1 cellular context compared by ENCODE assay signal in the genomic region with DNA sequence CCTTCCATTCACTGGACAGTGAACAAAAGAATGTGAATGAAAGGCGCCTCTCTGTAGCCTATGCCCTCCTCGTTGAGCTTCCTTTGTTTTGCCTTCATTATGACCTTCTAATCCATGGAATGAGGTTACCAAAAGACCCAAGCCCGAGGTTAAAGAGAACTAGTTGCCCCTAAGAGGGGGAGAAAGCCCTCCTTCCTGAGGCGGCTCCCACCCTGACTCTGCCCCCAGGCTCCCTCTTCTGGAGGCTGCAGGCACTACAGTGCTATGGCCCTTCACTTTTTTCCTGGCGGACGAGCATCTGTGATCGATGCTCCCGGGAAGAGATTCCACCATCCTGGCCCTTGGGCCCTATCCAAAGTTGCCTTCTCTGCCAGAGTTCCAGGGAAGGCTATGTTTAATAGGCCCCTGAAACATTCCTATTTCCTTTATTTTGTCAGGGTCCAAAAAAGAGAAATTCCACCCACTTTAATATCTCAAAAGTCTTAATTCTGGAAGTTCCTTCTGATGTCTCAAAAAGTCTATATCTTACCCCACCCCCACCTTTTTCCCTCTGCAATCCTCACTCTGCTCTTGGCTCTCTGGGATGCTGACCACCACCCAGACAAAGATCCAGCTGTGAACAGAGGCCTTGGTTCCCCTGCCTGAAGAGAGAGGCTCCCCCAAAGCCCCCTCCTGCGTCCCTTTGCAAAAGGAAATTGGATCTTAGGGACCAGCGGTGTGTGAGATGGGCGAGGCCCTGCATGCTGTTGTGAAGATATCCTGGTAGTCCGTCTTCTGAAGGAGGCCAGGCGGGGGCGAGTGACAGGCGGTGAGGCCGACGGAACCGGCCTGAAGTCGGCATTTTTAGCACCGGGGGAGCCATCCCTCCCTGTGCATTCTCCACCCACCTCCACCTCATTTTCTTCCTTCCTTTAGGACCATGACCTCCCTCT.
TF ChIP-seq lines count a peak whose summit lies in the region.

No MANE protein-coding gene starts in this region.

TF ChIP-seq in GM23338, 12 proteins besides CTCF, POLR2A, EP300 and RAD21 (continued from another document):
- TF ChIP-seq, protein P1, sequence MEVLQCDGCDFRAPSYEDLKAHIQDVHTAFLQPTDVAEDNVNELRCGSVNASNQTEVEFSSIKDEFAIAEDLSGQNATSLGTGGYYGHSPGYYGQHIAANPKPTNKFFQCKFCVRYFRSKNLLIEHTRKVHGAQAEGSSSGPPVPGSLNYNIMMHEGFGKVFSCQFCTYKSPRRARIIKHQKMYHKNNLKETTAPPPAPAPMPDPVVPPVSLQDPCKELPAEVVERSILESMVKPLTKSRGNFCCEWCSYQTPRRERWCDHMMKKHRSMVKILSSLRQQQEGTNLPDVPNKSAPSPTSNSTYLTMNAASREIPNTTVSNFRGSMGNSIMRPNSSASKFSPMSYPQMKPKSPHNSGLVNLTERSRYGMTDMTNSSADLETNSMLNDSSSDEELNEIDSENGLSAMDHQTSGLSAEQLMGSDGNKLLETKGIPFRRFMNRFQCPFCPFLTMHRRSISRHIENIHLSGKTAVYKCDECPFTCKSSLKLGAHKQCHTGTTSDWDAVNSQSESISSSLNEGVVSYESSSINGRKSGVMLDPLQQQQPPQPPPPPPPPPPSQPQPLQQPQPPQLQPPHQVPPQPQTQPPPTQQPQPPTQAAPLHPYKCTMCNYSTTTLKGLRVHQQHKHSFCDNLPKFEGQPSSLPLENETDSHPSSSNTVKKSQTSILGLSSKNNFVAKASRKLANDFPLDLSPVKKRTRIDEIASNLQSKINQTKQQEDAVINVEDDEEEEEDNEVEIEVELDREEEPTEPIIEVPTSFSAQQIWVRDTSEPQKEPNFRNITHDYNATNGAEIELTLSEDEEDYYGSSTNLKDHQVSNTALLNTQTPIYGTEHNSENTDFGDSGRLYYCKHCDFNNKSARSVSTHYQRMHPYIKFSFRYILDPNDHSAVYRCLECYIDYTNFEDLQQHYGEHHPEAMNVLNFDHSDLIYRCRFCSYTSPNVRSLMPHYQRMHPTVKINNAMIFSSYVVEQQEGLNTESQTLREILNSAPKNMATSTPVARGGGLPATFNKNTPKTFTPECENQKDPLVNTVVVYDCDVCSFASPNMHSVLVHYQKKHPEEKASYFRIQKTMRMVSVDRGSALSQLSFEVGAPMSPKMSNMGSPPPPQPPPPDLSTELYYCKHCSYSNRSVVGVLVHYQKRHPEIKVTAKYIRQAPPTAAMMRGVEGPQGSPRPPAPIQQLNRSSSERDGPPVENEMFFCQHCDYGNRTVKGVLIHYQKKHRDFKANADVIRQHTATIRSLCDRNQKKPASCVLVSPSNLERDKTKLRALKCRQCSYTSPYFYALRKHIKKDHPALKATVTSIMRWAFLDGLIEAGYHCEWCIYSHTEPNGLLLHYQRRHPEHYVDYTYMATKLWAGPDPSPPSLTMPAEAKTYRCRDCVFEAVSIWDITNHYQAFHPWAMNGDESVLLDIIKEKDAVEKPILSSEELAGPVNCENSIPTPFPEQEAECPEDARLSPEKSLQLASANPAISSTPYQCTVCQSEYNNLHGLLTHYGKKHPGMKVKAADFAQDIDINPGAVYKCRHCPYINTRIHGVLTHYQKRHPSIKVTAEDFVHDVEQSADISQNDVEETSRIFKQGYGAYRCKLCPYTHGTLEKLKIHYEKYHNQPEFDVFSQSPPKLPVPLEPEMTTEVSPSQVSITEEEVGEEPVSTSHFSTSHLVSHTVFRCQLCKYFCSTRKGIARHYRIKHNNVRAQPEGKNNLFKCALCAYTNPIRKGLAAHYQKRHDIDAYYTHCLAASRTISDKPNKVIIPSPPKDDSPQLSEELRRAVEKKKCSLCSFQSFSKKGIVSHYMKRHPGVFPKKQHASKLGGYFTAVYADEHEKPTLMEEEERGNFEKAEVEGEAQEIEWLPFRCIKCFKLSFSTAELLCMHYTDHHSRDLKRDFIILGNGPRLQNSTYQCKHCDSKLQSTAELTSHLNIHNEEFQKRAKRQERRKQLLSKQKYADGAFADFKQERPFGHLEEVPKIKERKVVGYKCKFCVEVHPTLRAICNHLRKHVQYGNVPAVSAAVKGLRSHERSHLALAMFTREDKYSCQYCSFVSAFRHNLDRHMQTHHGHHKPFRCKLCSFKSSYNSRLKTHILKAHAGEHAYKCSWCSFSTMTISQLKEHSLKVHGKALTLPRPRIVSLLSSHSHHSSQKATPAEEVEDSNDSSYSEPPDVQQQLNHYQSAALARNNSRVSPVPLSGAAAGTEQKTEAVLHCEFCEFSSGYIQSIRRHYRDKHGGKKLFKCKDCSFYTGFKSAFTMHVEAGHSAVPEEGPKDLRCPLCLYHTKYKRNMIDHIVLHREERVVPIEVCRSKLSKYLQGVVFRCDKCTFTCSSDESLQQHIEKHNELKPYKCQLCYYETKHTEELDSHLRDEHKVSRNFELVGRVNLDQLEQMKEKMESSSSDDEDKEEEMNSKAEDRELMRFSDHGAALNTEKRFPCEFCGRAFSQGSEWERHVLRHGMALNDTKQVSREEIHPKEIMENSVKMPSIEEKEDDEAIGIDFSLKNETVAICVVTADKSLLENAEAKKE (CRISPR knock-in tag; IDR thresholded peaks at IDR 0.05), result no peak
